In the genomic region with DNA sequence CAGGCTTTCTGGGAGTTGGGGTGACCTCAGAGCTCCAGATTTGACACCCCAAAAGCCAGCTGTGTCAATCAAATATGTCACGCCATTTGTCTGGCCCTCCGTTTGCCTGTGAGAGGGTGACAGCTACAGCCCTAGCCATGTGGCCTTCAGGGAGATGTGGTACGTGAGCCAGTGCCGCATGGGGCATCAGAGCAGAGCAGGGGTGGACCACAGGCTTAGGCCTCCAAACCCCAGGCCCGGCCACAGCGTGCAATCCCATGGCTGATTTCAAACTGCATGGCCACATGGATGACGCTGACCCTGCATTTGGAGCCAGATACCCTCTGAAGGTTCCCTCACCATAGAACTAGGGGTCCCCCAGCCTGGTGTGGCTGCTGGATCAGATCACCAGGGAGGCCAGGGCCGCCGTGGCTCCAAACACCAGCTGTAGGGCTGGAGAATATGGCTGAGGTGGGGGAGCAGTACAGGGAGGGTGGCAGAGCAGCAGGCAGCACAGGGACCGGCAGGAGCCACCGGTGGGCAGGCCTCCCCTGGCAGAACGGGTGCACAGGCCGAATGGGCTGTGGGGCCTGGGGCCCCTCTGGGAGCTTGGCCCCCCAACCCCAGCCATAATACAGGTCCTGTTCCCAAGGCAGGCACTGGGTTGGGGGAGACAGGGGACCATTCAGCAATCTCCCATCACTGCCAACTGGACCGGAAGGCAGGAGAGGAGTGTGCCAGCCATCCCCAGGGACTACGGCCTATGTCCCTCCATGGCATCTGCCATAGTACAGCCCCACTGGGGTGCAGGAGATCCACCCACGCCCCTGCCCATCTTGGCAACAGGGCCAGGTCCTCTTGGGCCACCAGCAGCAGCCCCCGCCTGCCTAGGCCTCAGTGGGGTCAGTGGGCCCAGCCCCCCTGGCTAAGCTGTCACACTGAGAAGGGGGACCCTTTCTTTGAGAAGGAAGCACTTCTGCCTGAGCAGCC, we compare ENCODE assay signal across 10 cellular contexts. TPM values are rescaled to one million over a fixed set of nuclear protein-coding genes. Genes with fewer than 3 reads are reported as not detected.
DNase-seq lines count a peak whose midpoint lies in the region; ATAC-seq, FAIRE-seq and TF ChIP-seq lines count a peak whose summit lies in the region.
"Had no signal": no experiment of that assay in that cellular context is flagged by ENCODE, and none has a peak within 500 bp of the region (broad histone marks: within the 10 kb centered on the region; RNA-seq: fewer than 3 reads in every experiment).

No MANE protein-coding gene starts in this region.

- H2BK15ac ChIP-seq in mesendoderm (replicated peaks; ENCODE audit: low read depth), result no peak overlapping the region

- peak overlapping the region; percentile 77 for H3K4me3 ChIP-seq in HUES48 (ENCODE audit: low read depth, low read length)
- peak overlapping the region; percentile 39 for H3K4me3 ChIP-seq in astrocyte (ENCODE audit: insufficient read depth, low read depth, low read length)
- no peak overlapping the region for H3K4me3 ChIP-seq in mesendoderm (ENCODE audit: low read length)

- H3K9me3 Mint-ChIP-seq in CD4-positive, alpha-beta T cell, result no peaks in the 10 kb centered on the region
- H3K9me3 Mint-ChIP-seq in astrocyte (ENCODE audit: unreplicated experiment), result no peaks in the 10 kb centered on the region

- no peak overlapping the region for H2BK5ac ChIP-seq in mesendoderm (ENCODE audit: low read length)

- H3K23ac ChIP-seq in mesendoderm (ENCODE audit: low read length), result no peak overlapping the region

- intact Hi-C loops in CD4-positive, alpha-beta T cell (cut with DNase I, micrococcal nuclease), result loop anchor here in 1 of 2 experiments (10.0 kb wide), 1 partner anchor 284 kb away; no protein-coding TSS in a partner anchor

- CTCF ChIA-PET in CD4-positive, alpha-beta T cell (lab: Charles Lee), result interaction anchor here (1.3 to 3.6 kb wide), 6 partner anchors 9 to 159 kb away, joined by 4 to 38 read pairs (median 13); a partner anchor contains a TSS

- H3K4me2 ChIP-seq in astrocyte (ENCODE audit: low read length) (peak overlapping the region; percentile 86), mesendoderm (ENCODE audit: low read length) (peak overlapping the region; percentile 36)

- H3K36me3 ChIP-seq in HUES48 (ENCODE audit: control insufficient read depth, insufficient read depth, low read length) (peaks cover 9% of the 10 kb centered on the region; the same call in 1 of the 2 replicates), astrocyte (ENCODE audit: insufficient read depth, low read length) (no peaks in the 10 kb centered on the region), mesendoderm (ENCODE audit: control insufficient read depth, insufficient read depth, low read length) (no peaks in the 10 kb centered on the region)

- H3K4ac ChIP-seq in mesendoderm (ENCODE audit: low read depth, low read length), result no peak overlapping the region

- H4K20me1 ChIP-seq in astrocyte (ENCODE audit: insufficient read depth, low read length), result peaks cover 14% of the 10 kb centered on the region

- no peak overlapping the region for H4K5ac ChIP-seq in mesendoderm (ENCODE audit: low read length)

- H3K56ac ChIP-seq in mesendoderm (ENCODE audit: low read length), result peak overlapping the region; percentile 49

- H3K4me1 Mint-ChIP-seq in CD4-positive, alpha-beta T cell (ENCODE audit: low read depth), result peaks cover 16% of the 10 kb centered on the region
- H3K4me1 Mint-ChIP-seq in astrocyte (ENCODE audit: low read depth, unreplicated experiment), result no peaks in the 10 kb centered on the region

- H2BK120ac ChIP-seq in mesendoderm (ENCODE audit: low read depth, low read length), result no peak overlapping the region

- no peaks in the 10 kb centered on the region for H3K79me2 ChIP-seq in astrocyte (ENCODE audit: insufficient read depth, low read length)
- no peaks in the 10 kb centered on the region for H3K79me2 ChIP-seq in mesendoderm (ENCODE audit: control insufficient read depth, insufficient read depth, low read length)

- peaks cover 4% of the 10 kb centered on the region for H3K27me3 Mint-ChIP-seq in CD4-positive, alpha-beta T cell
- H3K27me3 Mint-ChIP-seq in astrocyte (ENCODE audit: low read depth, unreplicated experiment), result peaks cover 15% of the 10 kb centered on the region

- no peak overlapping the region for H2AFZ ChIP-seq in astrocyte (ENCODE audit: low read depth, low read length)

- H3K4me1 ChIP-seq in HUES48 (ENCODE audit: control insufficient read depth, insufficient read depth, low read length), result peaks cover 9% of the 10 kb centered on the region; the same call in 1 of the 2 replicates
- H3K4me1 ChIP-seq in astrocyte (ENCODE audit: insufficient read depth, low read length), result peaks cover 9% of the 10 kb centered on the region
- no peaks in the 10 kb centered on the region for H3K4me1 ChIP-seq in mesendoderm (ENCODE audit: control insufficient read depth, low read depth, low read length)

- no peaks in the 10 kb centered on the region for H3K27me3 ChIP-seq in CD4-positive, alpha-beta T cell (ENCODE audit: control insufficient read depth, insufficient read depth, low read length)
- H3K27me3 ChIP-seq in HUES48 (ENCODE audit: control insufficient read depth, insufficient read depth, low read length), result peaks cover 6% of the 10 kb centered on the region
- no peaks in the 10 kb centered on the region for H3K27me3 ChIP-seq in astrocyte (ENCODE audit: insufficient read depth, low read length)
- H3K27me3 ChIP-seq in mesendoderm (ENCODE audit: insufficient read depth, low read length, poor library complexity), result no peaks in the 10 kb centered on the region

- no peak overlapping the region for H3K27ac ChIP-seq in CD4-positive, alpha-beta T cell (ENCODE audit: low read depth, low read length)
- H3K27ac ChIP-seq in HUES48 (ENCODE audit: low read depth, low read length) (no peak overlapping the region), astrocyte (ENCODE audit: low read depth, low read length) (no peak overlapping the region), mesendoderm (ENCODE audit: low read depth, low read length) (no peak overlapping the region)

- H4K8ac ChIP-seq in mesendoderm (ENCODE audit: low read depth, low read length), result no peak overlapping the region

- POLR2A ChIA-PET in CD4-positive, alpha-beta T cell (lab: Charles Lee), result interaction anchor here (0.9 to 5.2 kb wide), 5 partner anchors 9 to 172 kb away, joined by 3 to 62 read pairs (median 10); a partner anchor contains a TSS

- H3K9ac ChIP-seq in HUES48 (ENCODE audit: low read depth, low read length), result no peak overlapping the region
- H3K9ac ChIP-seq in astrocyte (ENCODE audit: low read length), result no peak overlapping the region
- peak overlapping the region; percentile 65 for H3K9ac ChIP-seq in mesendoderm (ENCODE audit: low read length)

- TF ChIP-seq CTCF in CD4-positive, alpha-beta T cell (IDR thresholded peaks at IDR 0.05), result no peak
- no peak for TF ChIP-seq CTCF in astrocyte (IDR thresholded peaks at IDR 0.05; ENCODE audit: insufficient read depth, low read depth, low read length)

- no peak for DNase-seq in CD4-positive, alpha-beta T cell
- DNase-seq in astrocyte (ENCODE audit: low read depth) (no peak), mesendoderm (no peak), amniotic stem cell (lab: John Stamatoyannopoulos, UW) (no peak)
- no peak for DNase-seq in stimulated activated CD4-positive, alpha-beta T cell treated with anti-CD3 and anti-CD28 coated beads, Interleukin-4, amount 100 ng/mL, for 24 hours
- DNase-seq in stimulated activated naive CD4-positive, alpha-beta T cell (lab: John Stamatoyannopoulos, UW), result no peak
- DNase-seq: dermis blood vessel endothelial cell, HCEC 1CT had no signal

- no CpG with 5 or more reads among the region's 17 CpGs for WGBS in mesendoderm (ENCODE audit: extremely low coverage, insufficient coverage, low lambda C conversion rate)

- peaks cover 2% of the 10 kb centered on the region for H3K79me1 ChIP-seq in mesendoderm (ENCODE audit: low read length)

- peak overlapping the region; percentile 54 for H3K4me3 Mint-ChIP-seq in CD4-positive, alpha-beta T cell
- H3K4me3 Mint-ChIP-seq in astrocyte (ENCODE audit: unreplicated experiment), result no peak overlapping the region

- no peaks in the 10 kb centered on the region for H3K36me3 Mint-ChIP-seq in CD4-positive, alpha-beta T cell (ENCODE audit: low read depth)
- peaks cover 3% of the 10 kb centered on the region for H3K36me3 Mint-ChIP-seq in astrocyte (ENCODE audit: low read depth, unreplicated experiment)

- H3K9me3 ChIP-seq in CD4-positive, alpha-beta T cell (ENCODE audit: control insufficient read depth, low read length), result no peaks in the 10 kb centered on the region
- H3K9me3 ChIP-seq in HUES48 (ENCODE audit: control insufficient read depth, insufficient read depth, low read length) (no peaks in the 10 kb centered on the region), astrocyte (ENCODE audit: insufficient read depth, low read depth, low read length) (no peaks in the 10 kb centered on the region)

- H2AK5ac ChIP-seq in mesendoderm (ENCODE audit: low read length), result no peak overlapping the region

- no peak for FAIRE-seq in astrocyte (lab: Jason Lieb, UNC)

- ATAC-seq in CD4-positive, alpha-beta T cell (ENCODE audit: poor library complexity), result no peak
- ATAC-seq in HG03025 (IDR thresholded peaks at IDR 0.05; ENCODE audit: low FRiP score, unreplicated experiment), result no peak

- no peak overlapping the region for H3K18ac ChIP-seq in mesendoderm (ENCODE audit: low read length)

- no peak overlapping the region for H3K27ac Mint-ChIP-seq in CD4-positive, alpha-beta T cell
- H3K27ac Mint-ChIP-seq in astrocyte (ENCODE audit: unreplicated experiment), result no peak overlapping the region

RNA-seq across cellular contexts. Expression of a gene that starts 1.5 kb away (rescaled TPM):
- total RNA-seq in CD4-positive, alpha-beta T cell, result under 1 TPM; 0.17 to 0.19 TPM
- 0.41 and 0.43 TPM in 2 replicates for total RNA-seq in astrocyte
- polyA plus RNA-seq in mesendoderm (2013, experiment 1 of 2), result 14.2 TPM
- polyA plus RNA-seq in mesendoderm (2013, experiment 2 of 2), result 14.5 TPM

RNA-seq across cellular contexts. Expression of a gene that starts 8.5 kb away (rescaled TPM):
- 1 to 10 TPM; 6.5 to 6.8 TPM for total RNA-seq in CD4-positive, alpha-beta T cell
- 4.0 and 4.7 TPM in 2 replicates for total RNA-seq in astrocyte
- polyA plus RNA-seq in mesendoderm (2013, experiment 1 of 2), result 0.67 TPM
- 0.63 TPM for polyA plus RNA-seq in mesendoderm (2013, experiment 2 of 2)

RNA-seq across cellular contexts. Expression of a gene that starts 15.0 kb away (rescaled TPM):
- total RNA-seq in CD4-positive, alpha-beta T cell, result not detected
- total RNA-seq in astrocyte, result 0.14 and 0.55 TPM in 2 replicates
- polyA plus RNA-seq in mesendoderm (2013, experiment 1 of 2), result 0.58 TPM
- polyA plus RNA-seq in mesendoderm (2013, experiment 2 of 2), result 0.57 TPM
- total RNA-seq: dermis blood vessel endothelial cell had no signal

RNA-seq across cellular contexts. Expression of a gene that starts 18.0 kb away (rescaled TPM):
- 10 to 100 TPM; 60.9 to 66.9 TPM for total RNA-seq in CD4-positive, alpha-beta T cell
- 69.2 and 89.0 TPM in 2 replicates for total RNA-seq in astrocyte
- polyA plus RNA-seq in mesendoderm (2013, experiment 1 of 2), result 17.9 TPM
- polyA plus RNA-seq in mesendoderm (2013, experiment 2 of 2), result 17.2 TPM

RNA-seq across cellular contexts. Expression of a gene that starts 22.8 kb away (rescaled TPM):
- total RNA-seq in CD4-positive, alpha-beta T cell, result 10 to 100 TPM; 15.3 to 16.0 TPM
- total RNA-seq in astrocyte, result 65.9 and 66.8 TPM in 2 replicates
- polyA plus RNA-seq in mesendoderm (2013, experiment 1 of 2), result 9.7 TPM
- polyA plus RNA-seq in mesendoderm (2013, experiment 2 of 2), result 10.2 TPM
